12 cellular contexts compared by ENCODE assay signal in the genomic region with DNA sequence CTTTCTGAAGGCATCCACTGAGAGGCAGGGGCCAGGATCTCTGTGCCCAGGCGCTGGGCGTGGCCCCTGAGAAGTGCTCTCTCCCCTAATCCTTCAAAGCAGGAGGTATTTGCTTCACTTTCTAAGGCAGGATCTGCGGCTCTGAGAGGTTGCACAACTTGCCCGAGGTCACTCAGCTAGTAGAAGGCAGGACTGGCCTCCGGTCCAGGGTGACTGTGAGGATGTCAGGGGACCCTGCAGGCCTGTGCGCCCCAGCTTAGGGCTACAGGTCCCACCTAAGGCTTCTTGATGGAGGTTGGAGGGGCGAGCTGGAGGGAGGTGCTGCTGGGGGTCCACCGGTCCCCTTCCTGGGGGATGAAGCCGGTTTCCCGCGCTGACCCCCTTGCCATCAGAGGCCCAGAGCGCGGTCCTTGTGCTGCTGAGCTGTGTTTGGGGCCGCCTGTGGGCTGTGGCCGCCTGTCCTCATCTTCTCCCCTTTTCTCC. TPM values are rescaled to one million over a fixed set of nuclear protein-coding genes. Genes with fewer than 3 reads are reported as not detected.
DNase-seq lines count a peak whose midpoint lies in the region; ATAC-seq and TF ChIP-seq lines count a peak whose summit lies in the region.
"Had no signal": no experiment of that assay in that cellular context is flagged by ENCODE, and none has a peak within 500 bp of the region (broad histone marks: within the 10 kb centered on the region; RNA-seq: fewer than 3 reads in every experiment).

No MANE protein-coding gene starts in this region.

- no peak for TF ChIP-seq POLR2A in erythroblast (IDR thresholded peaks at IDR 0.05; ENCODE audit: low read length)

- H3K36me3 ChIP-seq in NT2/D1 (ENCODE audit: insufficient read depth, insufficient read length, low read length) (no peaks in the 10 kb centered on the region), neuronal stem cell (replicated peaks in 1 of 2; ENCODE audit: control insufficient read depth in 2 of 2, insufficient read depth in 2 of 2, low read length in 2 of 2) (no peaks in the 10 kb centered on the region)

- no CpG with 5 or more reads among the region's 15 CpGs for WGBS in neuronal stem cell (ENCODE audit: extremely low coverage in 2 of 2, insufficient read length in 2 of 2, insufficient replicate concordance in 1 of 2), 2 donors

- H3K9me3 ChIP-seq in NT2/D1 (ENCODE audit: insufficient read depth, low read length) (no peaks in the 10 kb centered on the region), neuronal stem cell (replicated peaks in 1 of 2; ENCODE audit: control insufficient read depth in 2 of 2, insufficient read depth in 1 of 2, low read depth in 1 of 2, low read length in 2 of 2) (peaks cover 0 to 4% of the 10 kb centered on the region in 2 donors)
- H3K9me3 ChIP-seq: mucosa of descending colon had no signal

- peak overlapping the region; percentile 56 for H3K14ac ChIP-seq in neuronal stem cell (ENCODE audit: low read length)

- peak overlapping the region; percentile 83 for H3K27ac ChIP-seq in neuronal stem cell (replicated peaks; ENCODE audit: low read length)
- H3K27ac ChIP-seq: C4-2B, foreskin keratinocyte had no signal

- H4K91ac ChIP-seq in neuronal stem cell (ENCODE audit: low read depth, low read length, poor library complexity), result peak overlapping the region; percentile 44

- peak overlapping the region; percentile 99 for H2AK5ac ChIP-seq in neuronal stem cell (ENCODE audit: low read depth, low read length)

- peak overlapping the region; percentile 47 for H3K23ac ChIP-seq in neuronal stem cell (ENCODE audit: low read depth, low read length, poor library complexity)

- H3K4me3 ChIP-seq in NT2/D1 (ENCODE audit: insufficient read length, low read depth), result no peak overlapping the region
- no peak overlapping the region for H3K4me3 ChIP-seq in neuronal stem cell (ENCODE audit: low read length in 2 of 2)
- H3K4me3 ChIP-seq: mucosa of descending colon had no signal

- ATAC-seq in HG03442 (IDR thresholded peaks at IDR 0.05; ENCODE audit: unreplicated experiment), result no peak
- ATAC-seq: foreskin keratinocyte, PC-3 had no signal

- peak; percentile 36 for DNase-seq in AG08396 (ENCODE audit: low spot score)
- DNase-seq in NT2/D1 (ENCODE audit: low read depth, low spot score), result no peak
- peak; percentile 56 to 83 for DNase-seq in erythroblast (lab: John Stamatoyannopoulos, UW)
- no peak for DNase-seq in neuronal stem cell (ENCODE audit: low spot score)
- no peak for DNase-seq in NCI-H2107 treated with DMSO at 0.1 percent for 48 hours (lab: John Stamatoyannopoulos, UW; ENCODE audit: unreplicated experiment)
- DNase-seq in dedifferentiated amniotic fluid mesenchymal stem cell (ENCODE audit: extremely low spot score), result no peak
- DNase-seq in NK-92 (lab: John Stamatoyannopoulos, UW; ENCODE audit: unreplicated experiment), result no peak
- DNase-seq: foreskin keratinocyte, mucosa of descending colon, PC-3 had no signal

- no peaks in the 10 kb centered on the region for H3K79me1 ChIP-seq in neuronal stem cell (ENCODE audit: low read depth, low read length)

- H3K4ac ChIP-seq in neuronal stem cell (ENCODE audit: low read length), result peak overlapping the region; percentile 96

- H2BK5ac ChIP-seq in neuronal stem cell (ENCODE audit: low read length), result peak overlapping the region; percentile 85

- H3K4me2 ChIP-seq in neuronal stem cell (ENCODE audit: insufficient read depth, low read length, poor library complexity, severe bottlenecking), result no peak overlapping the region

- H3K18ac ChIP-seq in neuronal stem cell (ENCODE audit: low read length), result peak overlapping the region; percentile 99

- H2BK120ac ChIP-seq in neuronal stem cell (ENCODE audit: low read depth, low read length), result peak overlapping the region; percentile 56

- H2AFZ ChIP-seq in neuronal stem cell (ENCODE audit: low read length), result peak overlapping the region; percentile 99

- H2BK12ac ChIP-seq in neuronal stem cell (ENCODE audit: low read length), result peak overlapping the region; percentile 79

- no peak overlapping the region for H4K8ac ChIP-seq in neuronal stem cell (ENCODE audit: low read depth, low read length)

- H3K9ac ChIP-seq in NT2/D1 (ENCODE audit: insufficient read length, low read depth) (peak overlapping the region; percentile 21), neuronal stem cell (ENCODE audit: low read depth, low read length, poor library complexity) (peak overlapping the region; percentile 68)

- no peaks in the 10 kb centered on the region for H3K27me3 ChIP-seq in NT2/D1 (ENCODE audit: insufficient read depth, insufficient read length)
- peaks cover 0 to 13% (median 0%) of the 10 kb centered on the region in 3 experiments for H3K27me3 ChIP-seq in neuronal stem cell (ENCODE audit: control insufficient read depth in 3 of 3, insufficient read depth in 3 of 3, low read depth in 1 of 3, low read length in 3 of 3)

- peak overlapping the region; percentile 99 for H2BK15ac ChIP-seq in neuronal stem cell (ENCODE audit: low read length)

- H3K4me1 ChIP-seq in NT2/D1 (ENCODE audit: insufficient read depth, insufficient read length) (peaks cover 3% of the 10 kb centered on the region), neuronal stem cell (ENCODE audit: control insufficient read depth in 2 of 2, insufficient read depth in 1 of 2, low read depth in 1 of 2, low read length in 2 of 2) (peaks cover 19 to 26% of the 10 kb centered on the region in 2 donors)
- H3K4me1 ChIP-seq: foreskin keratinocyte had no signal

RNA-seq across cellular contexts. Expression of a gene that starts 1.0 kb away (rescaled TPM):
- polyA plus RNA-seq in neuronal stem cell (2013, experiment 1 of 2), result 0.26 TPM
- polyA plus RNA-seq in neuronal stem cell (2013, experiment 2 of 2), result 0.36 TPM
- polyA plus RNA-seq: foreskin keratinocyte had no signal

Comparison
In these comparisons a context has a peak if more than half of its experiments do, and no peak if none do; other contexts are left out.
1. DNase-seq: peak in AG08396 (single experiment) and erythroblast (2 of 2); none in NT2/D1 (single experiment), neuronal stem cell (single experiment), NCI-H2107 treated with DMSO at 0.1 percent for 48 hours (single experiment), dedifferentiated amniotic fluid mesenchymal stem cell (single experiment) and NK-92 (single experiment).